In the genomic region with DNA sequence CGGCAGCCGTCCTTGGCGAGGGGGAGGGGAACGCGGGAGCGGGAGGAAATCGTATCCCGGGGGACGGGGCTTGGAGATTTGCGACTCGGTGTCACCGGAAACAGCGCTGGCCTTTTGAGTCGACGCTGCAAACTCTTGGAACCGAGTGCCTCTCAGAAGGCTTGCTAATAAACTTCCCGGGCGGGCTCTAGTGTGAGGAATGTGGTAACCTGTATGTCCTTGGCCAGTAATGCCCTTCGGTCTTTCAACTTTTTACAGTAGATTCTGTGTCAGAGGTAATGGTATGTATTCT, we compare ENCODE assay signal across 8 cellular contexts.
DNase-seq lines count a peak whose midpoint lies in the region; ATAC-seq, FAIRE-seq and TF ChIP-seq lines count a peak whose summit lies in the region.

No MANE protein-coding gene starts in this region.

- no peak for FAIRE-seq in astrocyte (lab: Jason Lieb, UNC)

- peaks cover 52% of the 10 kb centered on the region for H3K79me2 ChIP-seq in astrocyte (ENCODE audit: insufficient read depth, low read length)

- peaks cover 6% of the 10 kb centered on the region for H3K4me1 Mint-ChIP-seq in astrocyte (ENCODE audit: low read depth, unreplicated experiment)

- H4K20me1 ChIP-seq in BLaER1 treated with 17β-estradiol and CSF1 and Interleukin-3, amounts not matched to agents 10 nM and 100 nM: peaks cover 50 to 52% (median 51%) of the 10 kb centered on the region in 11 experiments
- peaks cover 48% of the 10 kb centered on the region for H4K20me1 ChIP-seq in astrocyte (ENCODE audit: insufficient read depth, low read length)

- peak; percentile 5 for ATAC-seq in HG02970 (IDR thresholded peaks at IDR 0.05; ENCODE audit: low FRiP score, unreplicated experiment)
- peak; percentile 37 to 60 for ATAC-seq in lower lobe of right lung

- DNase-seq in astrocyte (ENCODE audit: low read depth) (no peak), lower lobe of right lung (no peak), uterus (no peak), GM19238 (ENCODE audit: insufficient read length, low spot score) (no peak), NCI-H2171 treated with DMSO at 0.1 percent for 48 hours (lab: John Stamatoyannopoulos, UW) (no peak)
- no peak for DNase-seq in activated CD4-positive, alpha-beta T cell treated with anti-CD3 and anti-CD28 coated beads, Interleukin-2, amount 50 U/mL, for 4 hours

- H3K27me3 Mint-ChIP-seq in astrocyte (ENCODE audit: low read depth, unreplicated experiment): no peaks in the 10 kb centered on the region

- H3K9ac ChIP-seq in BLaER1 treated with 17β-estradiol and CSF1 and Interleukin-3, amounts not matched to agents 10 nM and 100 nM: peak overlapping the region; percentile 93 to 100 (median 100)
- H3K9ac ChIP-seq in astrocyte (ENCODE audit: low read length): peak overlapping the region; percentile 98

- peaks cover 40 to 56% (median 52%) of the 10 kb centered on the region in 10 experiments for H3K4me1 ChIP-seq in BLaER1 treated with 17β-estradiol and CSF1 and Interleukin-3, amounts not matched to agents 10 nM and 100 nM
- H3K4me1 ChIP-seq in astrocyte (ENCODE audit: insufficient read depth, low read length): peaks cover 10% of the 10 kb centered on the region
- H3K4me1 ChIP-seq in lower lobe of right lung: peaks cover 50% of the 10 kb centered on the region
- H3K4me1 ChIP-seq in uterus: no peaks in the 10 kb centered on the region

- TF ChIP-seq CTCF in astrocyte (IDR thresholded peaks at IDR 0.05; ENCODE audit: insufficient read depth, low read depth, low read length): peak; percentile 4
- no peak for TF ChIP-seq CTCF in lower lobe of right lung (IDR thresholded peaks at IDR 0.05)
- peak in 2 of 4 experiments; percentile 8 to 9 for TF ChIP-seq CTCF in uterus (IDR thresholded peaks at IDR 0.05)

- no peaks in the 10 kb centered on the region for H3K9me3 ChIP-seq in BLaER1 treated with 17β-estradiol and CSF1 and Interleukin-3, amounts not matched to agents 10 nM and 100 nM (replicated peaks in 1 of 11)
- no peaks in the 10 kb centered on the region for H3K9me3 ChIP-seq in astrocyte (ENCODE audit: insufficient read depth, low read depth, low read length)
- H3K9me3 ChIP-seq in lower lobe of right lung: no peaks in the 10 kb centered on the region
- no peaks in the 10 kb centered on the region for H3K9me3 ChIP-seq in uterus

- H2AFZ ChIP-seq in astrocyte (ENCODE audit: low read depth, low read length): no peak overlapping the region

- H3K36me3 Mint-ChIP-seq in astrocyte (ENCODE audit: low read depth, unreplicated experiment): no peaks in the 10 kb centered on the region

- H3K36me3 ChIP-seq in BLaER1 treated with 17β-estradiol and CSF1 and Interleukin-3, amounts not matched to agents 10 nM and 100 nM: peaks cover 0 to 35% (median 21%) of the 10 kb centered on the region in 11 experiments; a peak in 21 of 22 replicates
- H3K36me3 ChIP-seq in astrocyte (ENCODE audit: insufficient read depth, low read length) (no peaks in the 10 kb centered on the region), lower lobe of right lung (peaks cover 7% of the 10 kb centered on the region), uterus (no peaks in the 10 kb centered on the region)

- peak overlapping the region; percentile 93 for H3K4me3 Mint-ChIP-seq in astrocyte (ENCODE audit: unreplicated experiment)

- H3K4me2 ChIP-seq in BLaER1 treated with 17β-estradiol and CSF1 and Interleukin-3, amounts not matched to agents 10 nM and 100 nM: peak overlapping the region; percentile 60 to 97 (median 86)
- H3K4me2 ChIP-seq in astrocyte (ENCODE audit: low read length): peak overlapping the region; percentile 92

- H3K27me3 ChIP-seq in BLaER1 treated with 17β-estradiol and CSF1 and Interleukin-3, amounts not matched to agents 10 nM and 100 nM: no peaks in the 10 kb centered on the region
- H3K27me3 ChIP-seq in astrocyte (ENCODE audit: insufficient read depth, low read length) (no peaks in the 10 kb centered on the region), lower lobe of right lung (ENCODE audit: low read depth) (no peaks in the 10 kb centered on the region), uterus (no peaks in the 10 kb centered on the region)

- H3K9me3 Mint-ChIP-seq in astrocyte (ENCODE audit: unreplicated experiment): no peaks in the 10 kb centered on the region

- TF ChIP-seq POLR2A in uterus (IDR thresholded peaks at IDR 0.05): peak in 1 of 2 donors; percentile 9

- H3K27ac Mint-ChIP-seq in astrocyte (ENCODE audit: unreplicated experiment): peak overlapping the region; percentile 94

- peak overlapping the region; percentile 71 to 92 (median 83) for H3K4me3 ChIP-seq in BLaER1 treated with 17β-estradiol and CSF1 and Interleukin-3, amounts not matched to agents 10 nM and 100 nM
- H3K4me3 ChIP-seq in astrocyte (ENCODE audit: insufficient read depth, low read depth, low read length) (peak overlapping the region; percentile 99), lower lobe of right lung (peak overlapping the region; percentile 67), uterus (peak overlapping the region; percentile 79 to 97)

- H3K27ac ChIP-seq in BLaER1 treated with 17β-estradiol and CSF1 and Interleukin-3, amounts not matched to agents 10 nM and 100 nM: peak overlapping the region; percentile 89 to 100 (median 100)
- peak overlapping the region; percentile 84 for H3K27ac ChIP-seq in astrocyte (ENCODE audit: low read depth, low read length)
- H3K27ac ChIP-seq in lower lobe of right lung: peak overlapping the region; percentile 99
- H3K27ac ChIP-seq in uterus: peak overlapping the region; percentile 100

- intact Hi-C loops in lower lobe of right lung (cut with DNase I) (no loop called here), uterus (cut with DNase I; ENCODE audit: low total_unique reads) (loop anchor here (10.0 kb wide), 1 partner anchor 712 kb away; a partner anchor contains a TSS)
